Comparison of ENCODE assay signal across 8 cellular contexts in genomic region chr3:141498592-141499223, GRCh38. TPM values are rescaled to one million over a fixed set of nuclear protein-coding genes. Genes with fewer than 3 reads are reported as not detected.
DNase-seq lines count a peak whose midpoint lies in the region; ATAC-seq and TF ChIP-seq lines count a peak whose summit lies in the region.

No MANE protein-coding gene starts in this region.

- WGBS in heart right ventricle, 2 donors, result 71 to 78% methylated on average over 6 of the region's 6 CpGs

- H3K4me1 ChIP-seq in CD4-positive, alpha-beta memory T cell (ENCODE audit: insufficient read depth, low read length), result peaks cover 83% of the 10 kb centered on the region
- peaks cover 0 to 47% (median 12%) of the 10 kb centered on the region in 9 donors for H3K4me1 ChIP-seq in heart right ventricle

- intact Hi-C loops in CD4-positive, alpha-beta memory T cell (cut with micrococcal nuclease), result loop anchor here (1.0 to 2.0 kb wide), 7 partner anchors 10 to 55 kb away; partner anchors contain the start of gene RASA2
- intact Hi-C loops in heart right ventricle (cut with DNase I), result no loop called here

- H3K4me1 Mint-ChIP-seq in CD4-positive, alpha-beta memory T cell, result peaks cover 34 to 73% (median 56%) of the 10 kb centered on the region in 4 donors
- H3K4me1 Mint-ChIP-seq in activated CD4-positive, alpha-beta memory T cell treated with anti-CD3 and anti-CD28 coated beads, Interleukin-2, amount 10 ng/mL, durations not matched to agents 7 days and 5 days, result peaks cover 70% of the 10 kb centered on the region

- peak overlapping the region; percentile 65 for H3K27ac ChIP-seq in CD4-positive, alpha-beta memory T cell (ENCODE audit: low read depth, low read length)
- peak overlapping the region in 5 of 10 donors; percentile 0 to 87 (median 16) for H3K27ac ChIP-seq in heart right ventricle

- H3K36me3 Mint-ChIP-seq in CD4-positive, alpha-beta memory T cell, result peaks cover 13 to 19% of the 10 kb centered on the region in 2 donors
- H3K36me3 Mint-ChIP-seq in activated CD4-positive, alpha-beta memory T cell treated with anti-CD3 and anti-CD28 coated beads, Interleukin-2, amount 10 ng/mL, durations not matched to agents 7 days and 5 days (ENCODE audit: low read depth), result peaks cover 62% of the 10 kb centered on the region

- peaks cover 0 to 3% (median 0%) of the 10 kb centered on the region in 8 donors for H3K9me3 Mint-ChIP-seq in CD4-positive, alpha-beta memory T cell
- peaks cover 17% of the 10 kb centered on the region for H3K9me3 Mint-ChIP-seq in activated CD4-positive, alpha-beta memory T cell treated with anti-CD3 and anti-CD28 coated beads, Interleukin-2, amount 10 ng/mL, durations not matched to agents 7 days and 5 days

- H3K36me3 ChIP-seq in CD4-positive, alpha-beta memory T cell (ENCODE audit: insufficient read depth, low read length), result no peaks in the 10 kb centered on the region
- peaks cover 0 to 10% (median 0%) of the 10 kb centered on the region in 9 donors for H3K36me3 ChIP-seq in heart right ventricle

- no peaks in the 10 kb centered on the region for H3K9me3 ChIP-seq in CD4-positive, alpha-beta memory T cell (ENCODE audit: control insufficient read depth in 1 of 2, low read length in 2 of 2)
- peaks cover 0 to 4% (median 0%) of the 10 kb centered on the region in 11 donors for H3K9me3 ChIP-seq in heart right ventricle

- CTCF ChIA-PET in CD4-positive, alpha-beta memory T cell (lab: Charles Lee; ENCODE audit: partially characterized antibody), result interaction anchor here (1.0 to 1.7 kb wide), 5 partner anchors 10 to 62 kb away, joined by 3 to 6 read pairs (median 5); partner anchors contain the start of gene RASA2
- CTCF ChIA-PET in activated CD4-positive, alpha-beta memory T cell treated with anti-CD3 and anti-CD28 coated beads, Interleukin-2, amount 10 ng/mL, durations not matched to agents 7 days and 5 days (lab: Charles Lee), result interaction anchor here (0.7 to 2.7 kb wide), 9 partner anchors 10 to 414 kb away, joined by 3 to 11 read pairs (median 4); partner anchors contain the start of gene RASA2

- peak; percentile 91 to 95 (median 93) for DNase-seq in CD4-positive, alpha-beta memory T cell
- peak; percentile 92 for DNase-seq in KG1 (lab: John Stamatoyannopoulos, UW)
- DNase-seq in activated CD4-positive, alpha-beta memory T cell treated with anti-CD3 and anti-CD28 coated beads, Interleukin-2, amount 10 ng/mL, durations not matched to agents 7 days and 5 days, result peak; percentile 93
- DNase-seq in heart right ventricle, result peak in 1 of 2 donors; percentile 37
- peak; percentile 89 for DNase-seq in stimulated activated CD8-positive, alpha-beta memory T cell treated with anti-CD3 and anti-CD28 coated beads, Interleukin-4, amount 100 ng/mL, for 48 hours
- DNase-seq in cortex of kidney (lab: John Stamatoyannopoulos, UW), result no peak
- no peak for DNase-seq in NCI-H446 treated with DMSO at 0.1 percent for 48 hours (lab: John Stamatoyannopoulos, UW)

- ATAC-seq in GM21447 (IDR thresholded peaks at IDR 0.05; ENCODE audit: unreplicated experiment) (peak; percentile 96), heart right ventricle (peak; percentile 28 to 87 (median 70))

- H3K27me3 ChIP-seq in CD4-positive, alpha-beta memory T cell (ENCODE audit: insufficient read depth, low read length), result no peaks in the 10 kb centered on the region
- no peaks in the 10 kb centered on the region for H3K27me3 ChIP-seq in heart right ventricle

- peak overlapping the region; percentile 74 to 91 (median 84) for H3K4me3 Mint-ChIP-seq in CD4-positive, alpha-beta memory T cell
- H3K4me3 Mint-ChIP-seq in activated CD4-positive, alpha-beta memory T cell treated with anti-CD3 and anti-CD28 coated beads, Interleukin-2, amount 10 ng/mL, durations not matched to agents 7 days and 5 days, result peak overlapping the region; percentile 53

- H3K27me3 Mint-ChIP-seq in CD4-positive, alpha-beta memory T cell, result no peaks in the 10 kb centered on the region
- H3K27me3 Mint-ChIP-seq in activated CD4-positive, alpha-beta memory T cell treated with anti-CD3 and anti-CD28 coated beads, Interleukin-2, amount 10 ng/mL, durations not matched to agents 7 days and 5 days, result no peaks in the 10 kb centered on the region

- no peak for TF ChIP-seq CTCF in heart right ventricle (IDR thresholded peaks at IDR 0.05)

- POLR2A ChIA-PET in CD4-positive, alpha-beta memory T cell (lab: Charles Lee; ENCODE audit: partially characterized antibody), result interaction anchor here (0.6 to 7.4 kb wide), 16 partner anchors 8 to 299 kb away, joined by 3 to 191 read pairs (median 4); partner anchors contain the start of gene RASA2
- POLR2A ChIA-PET in activated CD4-positive, alpha-beta memory T cell treated with anti-CD3 and anti-CD28 coated beads, Interleukin-2, amount 10 ng/mL, durations not matched to agents 7 days and 5 days (lab: Charles Lee), result interaction anchor here (0.7 to 7.6 kb wide), 17 partner anchors 8 to 378 kb away, joined by 3 to 194 read pairs (median 4); partner anchors contain the start of genes ATP1B3 and RASA2

- H3K27ac Mint-ChIP-seq in CD4-positive, alpha-beta memory T cell, result peak overlapping the region in 6 of 7 donors; percentile 96 to 98 (median 97)
- peak overlapping the region; percentile 85 for H3K27ac Mint-ChIP-seq in activated CD4-positive, alpha-beta memory T cell treated with anti-CD3 and anti-CD28 coated beads, Interleukin-2, amount 10 ng/mL, durations not matched to agents 7 days and 5 days

- peak overlapping the region; percentile 25 to 48 for H3K4me3 ChIP-seq in CD4-positive, alpha-beta memory T cell (ENCODE audit: low read length in 2 of 2)
- H3K4me3 ChIP-seq in heart right ventricle, result peak overlapping the region in 1 of 10 donors; percentile 36

RNA-seq across cellular contexts. Expression of gene RASA2, which starts 11.9 kb away (rescaled TPM):
- 10 to 100 TPM; 78.9 to 80.9 TPM for total RNA-seq in CD4-positive, alpha-beta memory T cell
- polyA plus RNA-seq in CD4-positive, alpha-beta memory T cell, result 10 to 100 TPM; 29.4 to 35.1 TPM
- total RNA-seq in activated CD4-positive, alpha-beta memory T cell treated with anti-CD3 and anti-CD28 coated beads, Interleukin-2, amount 10 ng/mL, durations not matched to agents 7 days and 5 days, result 10 to 100 TPM; 53.7 to 54.5 TPM
- 1 to 10 TPM; 2.7 to 7.7 (median 5.1) TPM for total RNA-seq in heart right ventricle
- 1 to 10 TPM; 1.4 to 6.5 TPM for polyA plus RNA-seq in heart right ventricle

Comparison
In these comparisons a context has a peak if more than half of its experiments do, and no peak if none do; other contexts are left out.
1. DNase-seq: peak in CD4-positive, alpha-beta memory T cell (5 of 5), KG1 (single experiment), activated CD4-positive, alpha-beta memory T cell treated with anti-CD3 and anti-CD28 coated beads, Interleukin-2, amount 10 ng/mL, durations not matched to agents 7 days and 5 days (single experiment) and stimulated activated CD8-positive, alpha-beta memory T cell treated with anti-CD3 and anti-CD28 coated beads, Interleukin-4, amount 100 ng/mL, for 48 hours (single experiment); none in cortex of kidney (single experiment) and NCI-H446 treated with DMSO at 0.1 percent for 48 hours (single experiment).
2. RNA of gene RASA2, which starts 11.9 kb away (total RNA-seq): 78.9 to 80.9 TPM in CD4-positive, alpha-beta memory T cell and 53.7 to 54.5 TPM in activated CD4-positive, alpha-beta memory T cell treated with anti-CD3 and anti-CD28 coated beads, Interleukin-2, amount 10 ng/mL, durations not matched to agents 7 days and 5 days; 2.7 to 7.7 TPM in heart right ventricle; every median in the first group is over 4 times any median in the second.